7 cellular contexts compared by ENCODE assay signal in genomic region chr7:127251458-127252379, GRCh38. TPM values are rescaled to one million over a fixed set of nuclear protein-coding genes. Genes with fewer than 3 reads are reported as not detected.
A peak's percentile ranks its signal among the peaks of the same experiment; 100 is the strongest.
DNase-seq lines count a peak whose midpoint lies in the region; ATAC-seq and TF ChIP-seq lines count a peak whose summit lies in the region.

No MANE protein-coding gene starts in this region.

- no peaks in the 10 kb centered on the region for H3K79me2 ChIP-seq in mammary epithelial cell (ENCODE audit: insufficient read depth, low read length)

- peak overlapping the region; percentile 99 for H3K4me2 ChIP-seq in mammary epithelial cell (ENCODE audit: insufficient read depth, low read depth, low read length)

- H3K9ac ChIP-seq in mammary epithelial cell (ENCODE audit: insufficient read depth, low read length), result no peak overlapping the region

- H3K36me3 ChIP-seq in mammary epithelial cell (ENCODE audit: insufficient read depth, low read length), result no peaks in the 10 kb centered on the region
- no peaks in the 10 kb centered on the region for H3K36me3 ChIP-seq in tibial artery

- under 1% methylated on average over 33 of the region's 81 CpGs for WGBS in mammary epithelial cell (ENCODE audit: low coverage, missing lambda C conversion rate)

- H3K4me1 Mint-ChIP-seq in memory B cell, result peaks cover 10% of the 10 kb centered on the region

- no TSS peak for BruUV-seq in mammary epithelial cell (replicated peaks; lab: Mats Ljungman, UMichigan)

- in situ Hi-C loops in GM13976 (cut with MboI; ENCODE audit: low sequenced_read_pairs, unreplicated experiment) (no loop called here), mammary epithelial cell (cut with MboI; ENCODE audit: low sequenced_read_pairs in 2 of 2) (no loop called here)

- no peaks in the 10 kb centered on the region for H3K9me3 Mint-ChIP-seq in memory B cell

- peak overlapping the region; percentile 88 for H3K4me3 Mint-ChIP-seq in memory B cell

- H3K9me3 ChIP-seq in mammary epithelial cell (replicated peaks; ENCODE audit: insufficient read depth, low read length) (no peaks in the 10 kb centered on the region), tibial artery (no peaks in the 10 kb centered on the region)

- CTCF ChIA-PET in mammary epithelial cell (lab: Charles Lee; ENCODE audit: low non-redundant PET), result no interaction called here

- H2AFZ ChIP-seq in mammary epithelial cell (ENCODE audit: low read depth, low read length), result peak overlapping the region; percentile 99

- H3K27ac ChIP-seq in mammary epithelial cell (ENCODE audit: insufficient read depth, low read depth, low read length) (no peak overlapping the region), tibial artery (no peak overlapping the region)

- no peak overlapping the region for H3K27ac Mint-ChIP-seq in memory B cell

- DNase-seq in GM13976 (ENCODE audit: low spot score), result peak; percentile 66
- peak; percentile 48 for DNase-seq in NCI-H345 (lab: John Stamatoyannopoulos, UW)
- peak; percentile 21 for DNase-seq in mammary epithelial cell
- peak in 1 of 2 donors; percentile 22 for DNase-seq in memory B cell (ENCODE audit: low spot score in 2 of 2)
- no peak for DNase-seq in tibial artery
- DNase-seq in NK-92 (lab: John Stamatoyannopoulos, UW; ENCODE audit: unreplicated experiment), result no peak

- no peak for TF ChIP-seq POLR2A in GM18505 (IDR thresholded peaks at IDR 0.05; ENCODE audit: borderline replicate concordance, extremely low read depth, insufficient read depth, insufficient read length)

- TF ChIP-seq CTCF in GM13976 (IDR thresholded peaks at IDR 0.05; ENCODE audit: borderline replicate concordance, control extremely low read depth, extremely low read depth, insufficient read depth, missing control alignments) (no peak), mammary epithelial cell (conservative IDR thresholded peaks at IDR 0.05 in 1 of 2, IDR thresholded peaks at IDR 0.05 in 1 of 2; ENCODE audit: extremely low read depth in 1 of 2, insufficient read depth in 1 of 2, low read depth in 1 of 2, low read length in 2 of 2) (no peak), tibial artery (IDR thresholded peaks at IDR 0.05) (no peak)

- intact Hi-C loops in mammary epithelial cell (cut with micrococcal nuclease), result loop anchor here (2.0 to 10.0 kb wide), 3 partner anchors 141 to 953 kb away; partner anchors contain the start of gene ZNF800
- intact Hi-C loops in tibial artery (cut with DNase I; ENCODE audit: low total_unique reads), result no loop called here

- H3K4me1 ChIP-seq in mammary epithelial cell (ENCODE audit: insufficient read depth, low read length), result peaks cover 22% of the 10 kb centered on the region
- peaks cover 9 to 26% (median 20%) of the 10 kb centered on the region in 4 donors for H3K4me1 ChIP-seq in tibial artery

- H3K27me3 Mint-ChIP-seq in memory B cell, result peaks cover 22% of the 10 kb centered on the region

- H4K20me1 ChIP-seq in mammary epithelial cell (ENCODE audit: insufficient read depth, low read length), result no peaks in the 10 kb centered on the region

- H3K4me3 ChIP-seq in mammary epithelial cell (replicated peaks in 1 of 3; ENCODE audit: insufficient read depth in 1 of 3, low read depth in 2 of 3, low read length in 3 of 3) (peak overlapping the region; percentile 72 to 88 (median 80)), tibial artery (peak overlapping the region; percentile 58 to 61)

- H3K36me3 Mint-ChIP-seq in memory B cell, result no peaks in the 10 kb centered on the region

- peak; percentile 28 for ATAC-seq in memory B cell (ENCODE audit: low read depth)
- ATAC-seq in GM18505 (IDR thresholded peaks at IDR 0.05; ENCODE audit: unreplicated experiment), result no peak

- dilution Hi-C loops in mammary epithelial cell (cut with HindIII; ENCODE audit: low sequenced_read_pairs), result no loop called here

- peaks cover 28% of the 10 kb centered on the region for H3K27me3 ChIP-seq in mammary epithelial cell (ENCODE audit: insufficient read depth, low read length)
- H3K27me3 ChIP-seq in tibial artery, result peaks cover 0 to 52% of the 10 kb centered on the region in 2 donors

RNA-seq across cellular contexts. Expression of gene GRM8, which starts 1.0 kb away (rescaled TPM):
- total RNA-seq in mammary epithelial cell, result not detected
- not detected for polyA plus RNA-seq in mammary epithelial cell
- not detected for polyA minus RNA-seq in mammary epithelial cell

Comparison
In these comparisons a context has a peak if more than half of its experiments do, and no peak if none do; other contexts are left out.
1. DNase-seq: peak in GM13976 (single experiment), NCI-H345 (single experiment) and mammary epithelial cell (single experiment); none in tibial artery (0 of 2) and NK-92 (single experiment).